18 cellular contexts compared by ENCODE assay signal in the genomic region with DNA sequence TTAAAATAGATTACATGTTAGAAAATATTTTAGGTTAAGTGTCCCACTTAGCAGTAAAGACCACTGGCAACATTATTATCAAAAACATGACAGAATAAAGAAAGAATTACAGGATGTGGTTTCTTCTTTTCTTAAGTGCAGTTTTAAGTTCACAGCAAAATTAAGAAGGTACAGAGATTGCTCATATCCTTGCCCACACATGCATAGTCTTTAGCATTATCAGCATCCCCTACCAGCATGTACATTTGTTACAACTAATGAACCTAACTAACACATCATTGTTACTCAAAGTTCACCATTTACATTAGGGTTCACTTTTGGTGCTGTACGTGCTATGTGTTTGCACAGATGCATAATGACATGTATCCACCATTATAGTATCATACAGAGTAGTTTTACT.
A peak's percentile ranks its signal among the peaks of the same experiment; 100 is the strongest.
DNase-seq lines count a peak whose midpoint lies in the region; ATAC-seq and TF ChIP-seq lines count a peak whose summit lies in the region.
"Had no signal": no experiment of that assay in that cellular context is flagged by ENCODE, and none has a peak within 500 bp of the region (broad histone marks: within the 10 kb centered on the region; RNA-seq: fewer than 3 reads in every experiment).

No MANE protein-coding gene starts in this region.

- TF ChIP-seq CTCF in RWPE2 (IDR thresholded peaks at IDR 0.05; ENCODE audit: poor library complexity, severe bottlenecking) (no peak), choroid plexus epithelial cell (conservative IDR thresholded peaks at IDR 0.05; ENCODE audit: low read depth, low read length) (no peak), chondrocyte (IDR thresholded peaks at IDR 0.05) (no peak)

- peaks cover 11% of the 10 kb centered on the region for H3K4me1 ChIP-seq in RWPE2 (ENCODE audit: insufficient read depth, poor library complexity, severe bottlenecking)

- no peaks in the 10 kb centered on the region for H3K9me3 ChIP-seq in RWPE2 (ENCODE audit: severe bottlenecking)

- no peak overlapping the region for H3K4me3 Mint-ChIP-seq in chondrocyte (ENCODE audit: unreplicated experiment)
- H3K4me3 Mint-ChIP-seq: H9 had no signal

- H3K27ac ChIP-seq in RWPE2 (ENCODE audit: poor library complexity, severe bottlenecking): peak overlapping the region; percentile 35
- H3K27ac ChIP-seq: C4-2B, PC-9, RWPE1 had no signal

- peaks cover 31% of the 10 kb centered on the region for H3K9me3 Mint-ChIP-seq in chondrocyte (ENCODE audit: low read depth)

- H3K4me3 ChIP-seq in RWPE2 (ENCODE audit: severe bottlenecking) (no peak overlapping the region), choroid plexus epithelial cell (ENCODE audit: low read depth, low read length) (no peak overlapping the region)
- H3K4me3 ChIP-seq: PC-9 had no signal

- no peaks in the 10 kb centered on the region for H3K36me3 Mint-ChIP-seq in chondrocyte (ENCODE audit: low read depth)

- ATAC-seq in RWPE2 (ENCODE audit: low read depth) (peak; percentile 84), HG03159 (IDR thresholded peaks at IDR 0.05; ENCODE audit: unreplicated experiment) (no peak), HG02678 (IDR thresholded peaks at IDR 0.05; ENCODE audit: unreplicated experiment) (no peak)

- no peaks in the 10 kb centered on the region for H3K4me1 Mint-ChIP-seq in chondrocyte (ENCODE audit: low read depth)
- H3K4me1 Mint-ChIP-seq: H9 had no signal

- DNase-seq in HT1080 (ENCODE audit: low read depth) (peak; percentile 80), RWPE2 (ENCODE audit: low spot score) (no peak), choroid plexus epithelial cell (ENCODE audit: low read depth) (peak; percentile 28), NCI-H69 (lab: John Stamatoyannopoulos, UW) (no peak), chondrocyte (ENCODE audit: low spot score) (no peak)
- DNase-seq: ACHN, AML-193, GDM1, H9, MV-4-11, NCI-H187, NCI-H2107, NCI-H510A treated with DMSO at 0.1 percent for 48 hours, PC-9 had no signal

- H3K36me3 ChIP-seq in RWPE2 (ENCODE audit: low read depth): no peaks in the 10 kb centered on the region

- no peaks in the 10 kb centered on the region for H3K27me3 Mint-ChIP-seq in chondrocyte (ENCODE audit: low read depth)

- no peaks in the 10 kb centered on the region for H3K27me3 ChIP-seq in RWPE2 (ENCODE audit: insufficient read depth, poor library complexity, severe bottlenecking)

- H3K27ac Mint-ChIP-seq in chondrocyte (ENCODE audit: unreplicated experiment): no peak overlapping the region
- H3K27ac Mint-ChIP-seq: H9 had no signal

Comparison
In these comparisons a context has a peak if more than half of its experiments do, and no peak if none do; other contexts are left out.
1. DNase-seq: peak in HT1080 (single experiment) and choroid plexus epithelial cell (single experiment); none in RWPE2 (single experiment), NCI-H69 (single experiment) and chondrocyte (single experiment).